Comparison of ENCODE assay signal across 8 cellular contexts in the genomic region with DNA sequence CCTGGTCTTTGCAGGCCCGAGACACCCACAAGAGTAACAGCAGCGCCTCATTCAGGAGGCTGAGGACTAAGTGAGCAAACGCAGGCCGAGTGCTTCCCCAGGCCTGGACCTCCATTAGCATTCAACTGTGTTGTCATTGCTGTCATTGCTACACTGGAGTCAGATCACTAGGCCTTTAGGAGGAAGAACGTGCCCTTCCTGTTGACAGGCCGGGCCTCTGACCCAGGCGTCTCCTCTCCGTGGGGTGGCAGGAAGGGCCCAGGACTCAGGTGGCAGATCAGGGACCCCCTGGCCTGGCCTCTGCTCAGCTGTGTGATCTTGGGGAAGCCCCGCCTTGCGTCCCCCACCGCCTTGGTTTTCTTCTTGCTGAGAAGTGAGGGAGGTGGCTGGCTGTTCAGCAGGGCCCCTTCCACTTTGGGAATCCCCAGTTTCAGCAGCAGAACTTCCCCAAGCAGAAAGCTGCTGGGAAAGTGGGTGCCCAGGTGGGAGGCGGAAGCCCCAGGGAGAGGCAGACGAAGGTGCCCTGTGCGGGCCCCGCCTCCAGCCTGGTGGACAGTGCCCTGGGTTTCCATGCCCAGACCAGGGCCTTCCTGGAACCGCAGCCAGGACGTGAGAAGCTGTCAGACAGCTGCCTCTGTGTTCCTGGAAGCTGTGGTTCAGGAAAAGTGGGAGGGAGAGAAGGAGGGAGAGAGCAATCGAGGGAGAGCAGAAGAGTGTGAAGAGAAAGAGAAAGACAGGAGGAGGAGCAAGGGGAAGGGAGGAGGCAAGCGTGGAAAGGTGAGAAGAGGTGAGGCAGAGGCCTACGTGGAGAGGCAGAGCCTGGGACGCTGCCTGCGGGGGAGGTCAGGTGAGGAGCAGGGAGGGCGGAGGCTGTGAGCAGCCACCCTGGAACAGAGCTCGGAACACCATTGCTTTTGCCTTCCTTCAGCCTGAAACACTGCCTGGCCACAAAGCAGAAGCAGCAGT. TPM values are rescaled to one million over a fixed set of nuclear protein-coding genes. Genes with fewer than 3 reads are reported as not detected.
A peak's percentile ranks its signal among the peaks of the same experiment; 100 is the strongest.
DNase-seq lines count a peak whose midpoint lies in the region; ATAC-seq and TF ChIP-seq lines count a peak whose summit lies in the region.

No MANE protein-coding gene starts in this region.

- H3K27me3 ChIP-seq in left ventricle myocardium inferior (ENCODE audit: low read depth), result no peaks in the 10 kb centered on the region

- no peak overlapping the region for H3K4me3 ChIP-seq in left ventricle myocardium inferior

- peaks cover 33% of the 10 kb centered on the region for H3K4me1 ChIP-seq in left ventricle myocardium inferior

- H3K36me3 ChIP-seq in left ventricle myocardium inferior, result no peaks in the 10 kb centered on the region

- peak; percentile 32 to 34 for DNase-seq in activated CD4-positive, alpha-beta T cell treated with anti-CD3 and anti-CD28 coated beads, Interleukin-2, amount 50 U/mL, for 4 hours
- DNase-seq in left ventricle myocardium inferior (peak; percentile 29), NCI-H146 (lab: John Stamatoyannopoulos, UW) (no peak), anterior cingulate cortex (lab: John Stamatoyannopoulos, UW) (no peak), NCI-H1930 (lab: John Stamatoyannopoulos, UW) (no peak)
- DNase-seq in stimulated activated CD8-positive, alpha-beta memory T cell treated with anti-CD3 and anti-CD28 coated beads, Interleukin-7, amount 100 ng/mL, for 24 hours (ENCODE audit: low read depth), result peak; percentile 20

- no peaks in the 10 kb centered on the region for H3K9me3 ChIP-seq in left ventricle myocardium inferior (replicated peaks)

- H3K27ac ChIP-seq in left ventricle myocardium inferior (replicated peaks), result peak overlapping the region; percentile 86

- ATAC-seq in GM18909 (IDR thresholded peaks at IDR 0.05; ENCODE audit: poor library complexity, unreplicated experiment), result peak; percentile 47
- ATAC-seq in HG03175 (IDR thresholded peaks at IDR 0.05; ENCODE audit: unreplicated experiment), result peak; percentile 35

- no peak for TF ChIP-seq CTCF in left ventricle myocardium inferior (IDR thresholded peaks at IDR 0.05; ENCODE audit: borderline replicate concordance)

- intact Hi-C loops in left ventricle myocardium inferior (cut with micrococcal nuclease), result no loop called here

RNA-seq across cellular contexts. Expression of a gene that starts 18.9 kb away (rescaled TPM):
- not detected for total RNA-seq in left ventricle myocardium inferior

RNA-seq across cellular contexts. Expression of a gene that starts 24.0 kb away (rescaled TPM):
- total RNA-seq in left ventricle myocardium inferior, result not detected

Comparison
In these comparisons a context has a peak if more than half of its experiments do, and no peak if none do; other contexts are left out.
1. DNase-seq: peak in activated CD4-positive, alpha-beta T cell treated with anti-CD3 and anti-CD28 coated beads, Interleukin-2, amount 50 U/mL, for 4 hours (2 of 2), left ventricle myocardium inferior (single experiment) and stimulated activated CD8-positive, alpha-beta memory T cell treated with anti-CD3 and anti-CD28 coated beads, Interleukin-7, amount 100 ng/mL, for 24 hours (single experiment); none in NCI-H146 (single experiment), anterior cingulate cortex (0 of 58) and NCI-H1930 (0 of 2).